Comparison of ENCODE assay signal across 9 cellular contexts in genomic region chr20:50580016-50580747, GRCh38.
DNase-seq lines count a peak whose midpoint lies in the region; ATAC-seq, FAIRE-seq and TF ChIP-seq lines count a peak whose summit lies in the region.
"Had no signal": no experiment of that assay in that cellular context is flagged by ENCODE, and none has a peak within 500 bp of the region (broad histone marks: within the 10 kb centered on the region; RNA-seq: fewer than 3 reads in every experiment).

No MANE protein-coding gene starts in this region.

- H3K27ac ChIP-seq in OCI-LY1 (ENCODE audit: low read depth, low read length, poor library complexity, severe bottlenecking), result no peak overlapping the region

- peak; percentile 54 for DNase-seq in stimulated activated CD4-positive, alpha-beta T cell treated with anti-CD3 and anti-CD28 coated beads, Interleukin-12 subunit alpha, Interleukin-12 subunit beta, amount 100 ng/mL, for 4 hours
- DNase-seq in stimulated activated CD4-positive, alpha-beta T cell treated with anti-CD3 and anti-CD28 coated beads, Interleukin-1b, Interleukin-23, amount 100 ng/mL, for 48 hours, result no peak
- peak; percentile 21 for DNase-seq in activated effector memory CD4-positive, alpha-beta T cell treated with Interleukin-2 at 50 U/mL for 16 hours
- peak; percentile 61 to 76 for DNase-seq in frontal cortex (ENCODE audit: low spot score in 2 of 2)
- no peak for DNase-seq in osteocyte (ENCODE audit: extremely low spot score, unreplicated experiment)
- DNase-seq in NCI-H187 (lab: John Stamatoyannopoulos, UW), result no peak

- no peak for ATAC-seq in HG02885 (IDR thresholded peaks at IDR 0.05; ENCODE audit: poor library complexity, unreplicated experiment)

- no peaks in the 10 kb centered on the region for H3K27me3 ChIP-seq in OCI-LY1 (ENCODE audit: insufficient read depth, low read length)

- H3K27ac Mint-ChIP-seq in osteocyte (ENCODE audit: unreplicated experiment), result no peak overlapping the region

- no peak overlapping the region for H3K4me2 ChIP-seq in OCI-LY1 (ENCODE audit: low read length)

- peaks cover 3% of the 10 kb centered on the region for H3K4me1 Mint-ChIP-seq in osteocyte (ENCODE audit: unreplicated experiment)

- no peak overlapping the region for H3K4me3 Mint-ChIP-seq in osteocyte (ENCODE audit: unreplicated experiment)

- H3K9me3 Mint-ChIP-seq in osteocyte (ENCODE audit: unreplicated experiment), result no peaks in the 10 kb centered on the region

- no peaks in the 10 kb centered on the region for H3K9me3 ChIP-seq in OCI-LY1 (ENCODE audit: low read length)

- peaks cover 42% of the 10 kb centered on the region for H3K36me3 Mint-ChIP-seq in osteocyte (ENCODE audit: unreplicated experiment)

- no peak overlapping the region for H3K9ac ChIP-seq in OCI-LY1 (ENCODE audit: low read length)

- no peaks in the 10 kb centered on the region for H3K9me2 ChIP-seq in OCI-LY1 (ENCODE audit: low read depth, low read length)

- no peaks in the 10 kb centered on the region for H4K20me1 ChIP-seq in OCI-LY1 (ENCODE audit: insufficient read depth, low read length)

- peaks cover 22% of the 10 kb centered on the region for H3K4me1 ChIP-seq in OCI-LY1 (ENCODE audit: insufficient read depth, low read length, severe bottlenecking)

- no peak for FAIRE-seq in frontal cortex (lab: Jason Lieb, UNC)
- FAIRE-seq: endometrium had no signal

- no peak overlapping the region for H3K4me3 ChIP-seq in OCI-LY1 (ENCODE audit: low read depth, low read length, poor library complexity, severe bottlenecking)

- TF ChIP-seq CTCF in OCI-LY1 (IDR thresholded peaks at IDR 0.05; ENCODE audit: low read length) (peak; percentile 92), osteocyte (IDR thresholded peaks at IDR 0.05) (peak; percentile 84)

- no peaks in the 10 kb centered on the region for H3K79me2 ChIP-seq in OCI-LY1 (ENCODE audit: insufficient read depth, low read length)

- H3F3A ChIP-seq in OCI-LY1 (ENCODE audit: insufficient read depth, low read length), result no peaks in the 10 kb centered on the region

- peaks cover 63% of the 10 kb centered on the region for H3K36me3 ChIP-seq in OCI-LY1 (ENCODE audit: insufficient read depth, low read length)

- H2AFZ ChIP-seq in OCI-LY1 (ENCODE audit: low read length), result no peak overlapping the region

- no peaks in the 10 kb centered on the region for H3K27me3 Mint-ChIP-seq in osteocyte (ENCODE audit: unreplicated experiment)

Comparison
In these comparisons a context has a peak if more than half of its experiments do, and no peak if none do; other contexts are left out.
1. DNase-seq: peak in stimulated activated CD4-positive, alpha-beta T cell treated with anti-CD3 and anti-CD28 coated beads, Interleukin-12 subunit alpha, Interleukin-12 subunit beta, amount 100 ng/mL, for 4 hours (single experiment), activated effector memory CD4-positive, alpha-beta T cell treated with Interleukin-2 at 50 U/mL for 16 hours (single experiment) and frontal cortex (2 of 2); none in stimulated activated CD4-positive, alpha-beta T cell treated with anti-CD3 and anti-CD28 coated beads, Interleukin-1b, Interleukin-23, amount 100 ng/mL, for 48 hours (single experiment), osteocyte (single experiment) and NCI-H187 (0 of 2).